In the genomic region with DNA sequence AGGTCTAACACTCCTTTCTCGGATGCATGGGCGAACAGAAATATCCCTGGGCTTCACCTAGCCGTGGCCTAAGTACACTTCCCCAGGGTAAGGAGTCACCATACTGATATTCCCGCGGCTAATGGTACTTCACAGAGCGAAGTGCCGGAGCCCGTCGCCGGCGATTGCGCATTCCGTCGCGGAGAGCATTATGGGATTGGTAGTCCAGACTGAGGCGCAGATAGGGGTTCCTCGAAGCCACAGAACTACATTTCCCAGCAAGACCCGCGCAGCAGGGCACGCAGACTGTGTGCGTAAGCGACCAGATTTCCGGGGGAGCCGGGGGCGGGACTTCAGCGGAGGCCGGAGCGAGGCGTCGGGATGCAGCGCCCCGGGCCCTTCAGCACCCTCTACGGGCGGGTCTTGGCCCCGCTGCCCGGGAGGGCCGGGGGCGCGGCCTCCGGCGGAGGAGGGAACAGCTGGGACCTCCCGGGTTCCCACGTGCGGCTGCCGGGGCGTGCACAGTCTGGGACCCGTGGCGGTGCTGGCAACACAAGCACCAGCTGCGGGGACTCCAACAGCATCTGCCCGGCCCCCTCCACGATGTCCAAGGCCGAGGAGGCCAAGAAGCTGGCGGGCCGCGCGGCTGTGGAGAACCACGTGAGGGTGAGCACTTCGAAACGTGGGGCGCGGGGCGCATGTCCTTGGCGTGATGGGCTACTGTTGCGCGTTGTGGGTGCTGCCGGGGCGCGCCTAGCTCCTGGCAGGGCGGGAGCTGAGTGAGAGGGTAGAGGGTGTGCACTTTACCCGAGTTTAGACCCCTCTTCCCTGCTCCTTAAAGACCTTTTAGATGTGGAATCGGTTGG, we compare ENCODE assay signal across 8 cellular contexts. TPM values are rescaled to one million over a fixed set of nuclear protein-coding genes. Genes with fewer than 3 reads are reported as not detected.
DNase-seq lines count a peak whose midpoint lies in the region; ATAC-seq and TF ChIP-seq lines count a peak whose summit lies in the region.

A gene (plus strand): TSS at position 335 of the 845 bp plus-strand sequence. CDS start 26 bp downstream, at position 361.

- peak within 1 kb of the TSS; percentile 99 for H3K4me2 ChIP-seq in PC-3 (ENCODE audit: low read length)

- peaks cover 14% of the 10 kb centered on the region; the same call in 1 of the 2 replicates for H3K4me1 ChIP-seq in PC-3 (ENCODE audit: insufficient read depth, low read length)
- H3K4me1 ChIP-seq in mucosa of rectum (ENCODE audit: control insufficient read depth in 2 of 2, insufficient read depth in 2 of 2, low read length in 2 of 2) = peaks cover 8 to 20% of the 10 kb centered on the region in 2 donors

- POLR2A ChIA-PET in PC-3 (lab: Charles Lee; ENCODE audit: unreplicated experiment) = interaction anchor here (0.7 kb wide), 1 partner anchor 10 kb away, joined by 4 read pairs; no protein-coding TSS in a partner anchor

- peaks cover 52% of the 10 kb centered on the region for H3K79me2 ChIP-seq in PC-3 (ENCODE audit: low read length)

- H3K27me3 ChIP-seq in PC-3 (ENCODE audit: low read length) (no peaks in the 10 kb centered on the region), mucosa of rectum (ENCODE audit: control insufficient read depth in 2 of 2, insufficient read depth in 2 of 2, low read length in 2 of 2) (no peaks in the 10 kb centered on the region)

- peak; percentile 95 for ATAC-seq in GM21619 (IDR thresholded peaks at IDR 0.05; ENCODE audit: unreplicated experiment)
- ATAC-seq in PC-3 = peak; percentile 97

- peaks cover 8% of the 10 kb centered on the region; the same call in 1 of the 2 replicates for H4K20me1 ChIP-seq in PC-3 (ENCODE audit: low read length)

- H3F3A ChIP-seq in PC-3 (ENCODE audit: low read length, unreplicated experiment) = no peaks in the 10 kb centered on the region

- DNase-seq in DMS53 treated with DMSO at 0.1 percent for 48 hours (lab: John Stamatoyannopoulos, UW; ENCODE audit: unreplicated experiment) (peak; percentile 99), PC-3 (peak; percentile 99), activated T-cell treated with anti-CD3 and anti-CD28 coated beads for 48 hours (ENCODE audit: low read depth) (peak; percentile 98), epithelial cell of proximal tubule (ENCODE audit: low read depth) (peak; percentile 90)
- DNase-seq in Jurkat, Clone E6-1 (ENCODE audit: low read depth, low spot score) = peak; percentile 98
- DNase-seq in stimulated activated CD8-positive, alpha-beta memory T cell treated with anti-CD3 and anti-CD28 coated beads, Interleukin-4, amount 100 ng/mL, for 48 hours = peak; percentile 99

- peak within 1 kb of the TSS; percentile 84 for H3K9ac ChIP-seq in PC-3 (ENCODE audit: low read length)
- H3K9ac ChIP-seq in mucosa of rectum (ENCODE audit: low read depth in 1 of 2, low read length in 2 of 2) = peak within 1 kb of the TSS; percentile 84 to 97

- CTCF ChIA-PET in PC-3 (lab: Charles Lee) = no interaction called here

- no TSS peak for BruUV-seq in PC-3 (replicated peaks; lab: Mats Ljungman, UMichigan)

- H3K4me3 ChIP-seq in Jurkat, Clone E6-1 (ENCODE audit: low read length) = peak within 1 kb of the TSS; percentile 86
- H3K4me3 ChIP-seq in PC-3 (ENCODE audit: low read length) (peak within 1 kb of the TSS; percentile 80), epithelial cell of proximal tubule (ENCODE audit: low read depth, low read length) (peak within 1 kb of the TSS; percentile 69), mucosa of rectum (ENCODE audit: low read length in 2 of 2) (peak within 1 kb of the TSS; percentile 96 to 100)

- no peaks in the 10 kb centered on the region for H3K9me2 ChIP-seq in PC-3 (replicated peaks; ENCODE audit: low read length)

- no peaks in the 10 kb centered on the region for H3K9me3 ChIP-seq in PC-3 (ENCODE audit: low read length)
- H3K9me3 ChIP-seq in mucosa of rectum (ENCODE audit: control insufficient read depth in 2 of 2, low read length in 2 of 2) = no peaks in the 10 kb centered on the region

- intact Hi-C loops in PC-3 (cut with micrococcal nuclease) = no loop called here

- H2AFZ ChIP-seq in PC-3 (ENCODE audit: low read length) = peak within 1 kb of the TSS; percentile 88

- TF ChIP-seq CTCF in PC-3 (conservative IDR thresholded peaks at IDR 0.05; ENCODE audit: low read depth, low read length) (peak; percentile 53), epithelial cell of proximal tubule (conservative IDR thresholded peaks at IDR 0.05; ENCODE audit: low read depth, low read length) (peak; percentile 59)

- H3K27ac ChIP-seq in PC-3 (ENCODE audit: low read length) (peak within 1 kb of the TSS; percentile 23; the same call in 1 of the 2 replicates), mucosa of rectum (ENCODE audit: low read depth in 2 of 2, low read length in 2 of 2) (peak within 1 kb of the TSS; percentile 69 to 86)

- H3K36me3 ChIP-seq in PC-3 (ENCODE audit: low read depth, low read length) = 0 out of 2 replicates have a peak, but pooled peaks cover 2% of the 10 kb centered on the region
- H3K36me3 ChIP-seq in mucosa of rectum (ENCODE audit: control insufficient read depth in 2 of 2, insufficient read depth in 2 of 2, low read length in 2 of 2) = no peaks in the 10 kb centered on the region

RNA-seq across cellular contexts. Expression of the gene that starts here (rescaled TPM):
- polyA plus RNA-seq in Jurkat, Clone E6-1 (2012; ENCODE audit: insufficient read depth, insufficient read length) = 71.3 TPM
- total RNA-seq in PC-3 (2014; rRNA removed) (10.7 and 17.5 TPM in 2 replicates), epithelial cell of proximal tubule (6.7 and 8.0 TPM in 2 replicates)

Comparison
In these comparisons a context has a peak if more than half of its experiments do, and no peak if none do; other contexts are left out.
1. Peak in every context shown above with its lines: DNase-seq, ATAC-seq, H3K4me3 ChIP-seq and H3K27ac ChIP-seq.